ENCODE assay signal across 1 cellular context in genomic region chr9:27337833-27338526, GRCh38.
A peak's percentile ranks its signal among the peaks of the same experiment; 100 is the strongest.
TF ChIP-seq lines count a peak whose summit lies in the region.

No MANE protein-coding gene starts in this region.

TF ChIP-seq in K562, 482 proteins besides CTCF, POLR2A, EP300 and RAD21:
- TF ChIP-seq, protein P1, sequence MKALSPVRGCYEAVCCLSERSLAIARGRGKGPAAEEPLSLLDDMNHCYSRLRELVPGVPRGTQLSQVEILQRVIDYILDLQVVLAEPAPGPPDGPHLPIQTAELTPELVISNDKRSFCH (CRISPR knock-in tag; IDR thresholded peaks at IDR 0.05), result no peak
- TF ChIP-seq, protein P1 (tag; IDR thresholded peaks at IDR 0.05), result no peak
- TF ChIP-seq, protein P2, sequence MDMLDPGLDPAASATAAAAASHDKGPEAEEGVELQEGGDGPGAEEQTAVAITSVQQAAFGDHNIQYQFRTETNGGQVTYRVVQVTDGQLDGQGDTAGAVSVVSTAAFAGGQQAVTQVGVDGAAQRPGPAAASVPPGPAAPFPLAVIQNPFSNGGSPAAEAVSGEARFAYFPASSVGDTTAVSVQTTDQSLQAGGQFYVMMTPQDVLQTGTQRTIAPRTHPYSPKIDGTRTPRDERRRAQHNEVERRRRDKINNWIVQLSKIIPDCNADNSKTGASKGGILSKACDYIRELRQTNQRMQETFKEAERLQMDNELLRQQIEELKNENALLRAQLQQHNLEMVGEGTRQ (CRISPR knock-in tag; IDR thresholded peaks at IDR 0.05), result no peak
- TF ChIP-seq ATF2 (CRISPR knock-in tag; IDR thresholded peaks at IDR 0.05) (no peak), SPI1 (IDR thresholded peaks at IDR 0.05; ENCODE audit: borderline replicate concordance, low read depth, low read length) (peak; percentile 73; the same call in 1 of the 2 replicates), ZBTB1 (CRISPR knock-in tag; IDR thresholded peaks at IDR 0.05; ENCODE audit: borderline replicate concordance, low read depth) (no peak)
